15 cellular contexts compared by ENCODE assay signal in the genomic region with DNA sequence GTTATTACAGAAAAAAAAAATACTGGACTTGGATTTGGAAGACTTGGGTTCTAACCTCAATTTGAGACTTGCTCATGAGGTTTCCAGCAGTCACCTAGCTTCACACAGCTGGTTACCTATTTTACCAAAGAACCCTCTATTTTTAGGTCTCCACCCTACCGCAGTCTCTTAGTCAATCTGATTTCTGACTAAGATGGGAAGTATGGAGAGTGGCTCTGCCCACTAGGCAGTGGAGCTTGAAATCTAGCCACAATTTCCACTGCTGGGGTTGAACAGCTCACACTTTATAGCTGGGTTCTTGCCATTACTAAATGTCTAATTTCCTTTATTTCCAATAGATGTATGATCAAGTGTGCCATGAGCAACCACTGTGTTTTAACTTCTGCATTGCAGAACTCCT. TPM values are rescaled to one million over a fixed set of nuclear protein-coding genes. Genes with fewer than 3 reads are reported as not detected.
DNase-seq lines count a peak whose midpoint lies in the region; ATAC-seq and TF ChIP-seq lines count a peak whose summit lies in the region.
"Had no signal": no experiment of that assay in that cellular context is flagged by ENCODE, and none has a peak within 500 bp of the region (broad histone marks: within the 10 kb centered on the region; RNA-seq: fewer than 3 reads in every experiment).

No MANE protein-coding gene starts in this region.

- H3K9me3 ChIP-seq in Caco-2, result no peaks in the 10 kb centered on the region
- H3K9me3 ChIP-seq in CD4-positive, alpha-beta T cell (ENCODE audit: control insufficient read depth, low read length), result no peaks in the 10 kb centered on the region
- H3K9me3 ChIP-seq: testis had no signal

- CTCF ChIA-PET in Caco-2 (lab: Charles Lee), result no interaction called here
- CTCF ChIA-PET in CD4-positive, alpha-beta T cell (lab: Charles Lee), result no interaction called here
- CTCF ChIA-PET in activated naive CD4-positive, alpha-beta T cell treated with anti-CD3 and anti-CD28 coated beads for 36 hours (lab: Charles Lee), result no interaction called here

- intact Hi-C loops in Caco-2 (cut with micrococcal nuclease; ENCODE audit: unreplicated experiment), result no loop called here
- intact Hi-C loops in CD4-positive, alpha-beta T cell (cut with DNase I, micrococcal nuclease), result no loop called here
- intact Hi-C loops in activated naive CD4-positive, alpha-beta T cell treated with anti-CD3 and anti-CD28 coated beads for 36 hours (cut with micrococcal nuclease), result no loop called here

- H3K4me3 ChIP-seq in astrocyte of the spinal cord (ENCODE audit: low read depth, low read length) (no peak overlapping the region), Caco-2 (ENCODE audit: low read depth, low read length) (no peak overlapping the region)
- H3K4me3 ChIP-seq: neural progenitor cell, testis had no signal

- no peak overlapping the region for H3K4me3 Mint-ChIP-seq in Caco-2 (ENCODE audit: unreplicated experiment)
- no peak overlapping the region for H3K4me3 Mint-ChIP-seq in CD4-positive, alpha-beta T cell
- no peak overlapping the region for H3K4me3 Mint-ChIP-seq in activated naive CD4-positive, alpha-beta T cell treated with anti-CD3 and anti-CD28 coated beads for 36 hours
- H3K4me3 Mint-ChIP-seq: activated T-helper 17 cell treated with anti-CD3 and anti-CD28 coated beads, Interleukin-2, amount 50 U/mL, for 72 hours; CD4-positive, CD25-positive, alpha-beta regulatory T cell; neural progenitor cell; T-helper 1 cell treated with Interleukin-12 subunit alpha and Interleukin-12 subunit beta and Interleukin-4 antibody, amounts not matched to agents 30 μg/mL and 1 μg/mL, for 36 hours had no signal

- H3K27ac ChIP-seq in CD4-positive, alpha-beta T cell (ENCODE audit: low read depth, low read length), result no peak overlapping the region
- H3K27ac ChIP-seq: KMS-11, neural progenitor cell, testis had no signal

- ATAC-seq in GM18499 (IDR thresholded peaks at IDR 0.05; ENCODE audit: insufficient read depth, unreplicated experiment) (peak; percentile 97), GM21447 (IDR thresholded peaks at IDR 0.05; ENCODE audit: unreplicated experiment) (peak; percentile 93), HG03103 (IDR thresholded peaks at IDR 0.05; ENCODE audit: low read depth, unreplicated experiment) (peak; percentile 77)
- ATAC-seq in CD4-positive, alpha-beta T cell (ENCODE audit: poor library complexity), result no peak
- ATAC-seq: activated T-helper 17 cell treated with anti-CD3 and anti-CD28 coated beads, Interleukin-2, amount 50 U/mL, for 72 hours had no signal

- peak; percentile 32 for DNase-seq in astrocyte of the spinal cord (ENCODE audit: low read depth, low spot score)
- no peak for DNase-seq in Caco-2
- DNase-seq in CD4-positive, alpha-beta T cell, result no peak
- no peak for DNase-seq in nucleus accumbens (lab: John Stamatoyannopoulos, UW)
- no peak for DNase-seq in activated naive CD4-positive, alpha-beta T cell treated with anti-CD3 and anti-CD28 coated beads for 36 hours
- DNase-seq: CD4-positive, CD25-positive, alpha-beta regulatory T cell; stimulated activated CD4-positive, alpha-beta T cell treated with anti-CD3 and anti-CD28 coated beads, Interleukin-2, amount 100 ng/mL, for 24 hours; testis had no signal

- peaks cover 32% of the 10 kb centered on the region for H3K36me3 Mint-ChIP-seq in Caco-2 (ENCODE audit: insufficient read depth, unreplicated experiment)
- no peaks in the 10 kb centered on the region for H3K36me3 Mint-ChIP-seq in CD4-positive, alpha-beta T cell (ENCODE audit: low read depth)
- H3K36me3 Mint-ChIP-seq in activated naive CD4-positive, alpha-beta T cell treated with anti-CD3 and anti-CD28 coated beads for 36 hours (ENCODE audit: low read depth), result no peaks in the 10 kb centered on the region
- H3K36me3 Mint-ChIP-seq: CD4-positive, CD25-positive, alpha-beta regulatory T cell; neural progenitor cell had no signal

- BruUV-seq in Caco-2 (replicated peaks; lab: Mats Ljungman, UMichigan), result no TSS peak

- no peak overlapping the region for H3K27ac Mint-ChIP-seq in Caco-2 (ENCODE audit: unreplicated experiment)
- H3K27ac Mint-ChIP-seq in CD4-positive, alpha-beta T cell, result no peak overlapping the region
- no peak overlapping the region for H3K27ac Mint-ChIP-seq in activated naive CD4-positive, alpha-beta T cell treated with anti-CD3 and anti-CD28 coated beads for 36 hours
- H3K27ac Mint-ChIP-seq: activated T-helper 17 cell treated with anti-CD3 and anti-CD28 coated beads, Interleukin-2, amount 50 U/mL, for 72 hours; CD4-positive, CD25-positive, alpha-beta regulatory T cell; neural progenitor cell; T-helper 1 cell treated with Interleukin-12 subunit alpha and Interleukin-12 subunit beta and Interleukin-4 antibody, amounts not matched to agents 30 μg/mL and 1 μg/mL, for 36 hours had no signal

- POLR2A ChIA-PET in Caco-2 (lab: Charles Lee), result no interaction called here
- POLR2A ChIA-PET in CD4-positive, alpha-beta T cell (lab: Charles Lee), result no interaction called here

- H3K27me3 ChIP-seq in Caco-2 (replicated peaks; ENCODE audit: control insufficient read depth, insufficient read depth, low read length), result no peaks in the 10 kb centered on the region
- no peaks in the 10 kb centered on the region for H3K27me3 ChIP-seq in CD4-positive, alpha-beta T cell (ENCODE audit: control insufficient read depth, insufficient read depth, low read length)
- H3K27me3 ChIP-seq: neural progenitor cell, testis had no signal

- no peaks in the 10 kb centered on the region for H3K36me3 ChIP-seq in Caco-2 (ENCODE audit: control insufficient read depth, insufficient read depth, low read length)
- H3K36me3 ChIP-seq: neural progenitor cell had no signal

- H3K27me3 Mint-ChIP-seq in Caco-2 (ENCODE audit: insufficient read depth, unreplicated experiment), result no peaks in the 10 kb centered on the region
- H3K27me3 Mint-ChIP-seq in CD4-positive, alpha-beta T cell, result no peaks in the 10 kb centered on the region
- no peaks in the 10 kb centered on the region for H3K27me3 Mint-ChIP-seq in activated naive CD4-positive, alpha-beta T cell treated with anti-CD3 and anti-CD28 coated beads for 36 hours (ENCODE audit: low read depth)
- H3K27me3 Mint-ChIP-seq: activated T-helper 17 cell treated with anti-CD3 and anti-CD28 coated beads, Interleukin-2, amount 50 U/mL, for 72 hours; CD4-positive, CD25-positive, alpha-beta regulatory T cell had no signal

- in situ Hi-C loops in astrocyte of the spinal cord (cut with HindIII; ENCODE audit: low sequenced_read_pairs), result no loop called here

- no peaks in the 10 kb centered on the region for H3K9me3 Mint-ChIP-seq in Caco-2 (ENCODE audit: unreplicated experiment)
- H3K9me3 Mint-ChIP-seq in CD4-positive, alpha-beta T cell, result no peaks in the 10 kb centered on the region
- H3K9me3 Mint-ChIP-seq in activated naive CD4-positive, alpha-beta T cell treated with anti-CD3 and anti-CD28 coated beads for 36 hours, result no peaks in the 10 kb centered on the region
- H3K9me3 Mint-ChIP-seq: activated T-helper 17 cell treated with anti-CD3 and anti-CD28 coated beads, Interleukin-2, amount 50 U/mL, for 72 hours; neural progenitor cell; T-helper 1 cell treated with Interleukin-12 subunit alpha and Interleukin-12 subunit beta and Interleukin-4 antibody, amounts not matched to agents 30 μg/mL and 1 μg/mL, for 36 hours had no signal

- TF ChIP-seq CTCF in astrocyte of the spinal cord (IDR thresholded peaks at IDR 0.05; ENCODE audit: low read depth, low read length) (no peak), Caco-2 (IDR thresholded peaks at IDR 0.05; ENCODE audit: insufficient read depth in 1 of 2, low read depth in 1 of 2, low read length in 1 of 2, severe bottlenecking in 1 of 2, unreplicated experiment in 1 of 2) (no peak)
- no peak for TF ChIP-seq CTCF in CD4-positive, alpha-beta T cell (IDR thresholded peaks at IDR 0.05)

- no peaks in the 10 kb centered on the region for H3K4me1 ChIP-seq in Caco-2
- H3K4me1 ChIP-seq: testis had no signal

- H3K4me1 Mint-ChIP-seq in Caco-2 (ENCODE audit: low read depth, unreplicated experiment), result peaks cover 16% of the 10 kb centered on the region
- no peaks in the 10 kb centered on the region for H3K4me1 Mint-ChIP-seq in CD4-positive, alpha-beta T cell (ENCODE audit: low read depth)
- no peaks in the 10 kb centered on the region for H3K4me1 Mint-ChIP-seq in activated naive CD4-positive, alpha-beta T cell treated with anti-CD3 and anti-CD28 coated beads for 36 hours (ENCODE audit: low read depth)
- H3K4me1 Mint-ChIP-seq: activated T-helper 17 cell treated with anti-CD3 and anti-CD28 coated beads, Interleukin-2, amount 50 U/mL, for 72 hours; CD4-positive, CD25-positive, alpha-beta regulatory T cell had no signal

RNA-seq across cellular contexts. Expression of gene GASK1B, which starts 43.2 kb away (rescaled TPM):
- 42.5 and 48.5 TPM in 2 replicates for total RNA-seq in Caco-2 (2022)
- under 1 TPM; 0.22 to 0.28 TPM for total RNA-seq in CD4-positive, alpha-beta T cell
- total RNA-seq in activated naive CD4-positive, alpha-beta T cell treated with anti-CD3 and anti-CD28 coated beads for 36 hours, result not detected
- total RNA-seq: activated T-helper 17 cell treated with anti-CD3 and anti-CD28 coated beads, Interleukin-2, amount 50 U/mL, for 72 hours; CD4-positive, CD25-positive, alpha-beta regulatory T cell had no signal

Comparison
In these comparisons a context has a peak if more than half of its experiments do, and no peak if none do; other contexts are left out.
1. RNA of gene GASK1B, which starts 43.2 kb away (total RNA-seq): 42.5 to 48.5 TPM in Caco-2; 0.22 to 0.28 TPM in CD4-positive, alpha-beta T cell and not detected in activated naive CD4-positive, alpha-beta T cell treated with anti-CD3 and anti-CD28 coated beads for 36 hours; every median in the first group is over 10 times any median in the second.